7 cellular contexts compared by ENCODE assay signal in genomic region chr5:12645582-12645981, GRCh38.
"Had no signal": no experiment of that assay in that cellular context is flagged by ENCODE, and none has a peak within 500 bp of the region (broad histone marks: within the 10 kb centered on the region; RNA-seq: fewer than 3 reads in every experiment).

No MANE protein-coding gene starts in this region.

- DNase-seq: GDM1, GF-D8 had no signal

- ATAC-seq: GM12878 had no signal

- FAIRE-seq: GM12878, GM12891, GM12892, GM18507, GM19239 had no signal

- H3K4me3 ChIP-seq: GM12878 had no signal
